Comparison of ENCODE assay signal across 8 cellular contexts in genomic region chr1:153678519-153679336, GRCh38. TPM values are rescaled to one million over a fixed set of nuclear protein-coding genes. Genes with fewer than 3 reads are reported as not detected.
DNase-seq lines count a peak whose midpoint lies in the region; ATAC-seq and TF ChIP-seq lines count a peak whose summit lies in the region.

Gene NPR1 (plus strand): TSS chr1:153678688. CDS start chr1:153679109, 421 bp downstream.

- peak within 1 kb of the TSS; percentile 69 for H2AFZ ChIP-seq in ACC112 (ENCODE audit: low read length, unreplicated experiment)

- H3K4me1 Mint-ChIP-seq in T-helper 17 cell (peaks cover 22% of the 10 kb centered on the region), memory B cell (peaks cover 22% of the 10 kb centered on the region)

- no peak within 1 kb of the TSS for H3K27ac ChIP-seq in ACC112 (ENCODE audit: low read depth, low read length)
- no peak within 1 kb of the TSS for H3K27ac ChIP-seq in thymus (ENCODE audit: low read depth)

- H3K36me3 ChIP-seq in ACC112 (ENCODE audit: insufficient read depth, low read length) (no peaks in the 10 kb centered on the region), thymus (ENCODE audit: control insufficient read depth, insufficient read depth) (no peaks in the 10 kb centered on the region)

- no peaks in the 10 kb centered on the region for H3K79me2 ChIP-seq in ACC112 (ENCODE audit: control insufficient read depth, insufficient read depth, low read length, unreplicated experiment)

- no peak for DNase-seq in T-helper 17 cell
- peak; percentile 58 for DNase-seq in ecto neural progenitor cell (ENCODE audit: low spot score)
- peak; percentile 15 to 36 for DNase-seq in memory B cell (ENCODE audit: low spot score in 2 of 2)
- no peak for DNase-seq in kidney tubule cell (ENCODE audit: low spot score)

- peak within 1 kb of the TSS; percentile 91 for H3K4me3 Mint-ChIP-seq in T-helper 17 cell
- H3K4me3 Mint-ChIP-seq in memory B cell = peak within 1 kb of the TSS; percentile 87

- H3K9me3 ChIP-seq in T-helper 17 cell (ENCODE audit: control insufficient read depth, low read length, poor library complexity, severe bottlenecking) (no peaks in the 10 kb centered on the region), thymus (ENCODE audit: control insufficient read depth) (no peaks in the 10 kb centered on the region)

- H3K4me3 ChIP-seq in ACC112 (ENCODE audit: low read depth, low read length) (peak within 1 kb of the TSS; percentile 73), GM12875 (ENCODE audit: low read depth, low read length) (peak within 1 kb of the TSS; percentile 37), thymus (ENCODE audit: low read length) (peak within 1 kb of the TSS; percentile 50)

- H3K27ac Mint-ChIP-seq in T-helper 17 cell (peak within 1 kb of the TSS; percentile 69), memory B cell (no peak within 1 kb of the TSS)

- peaks cover 12% of the 10 kb centered on the region for H3K36me3 Mint-ChIP-seq in T-helper 17 cell (ENCODE audit: low read depth)
- no peaks in the 10 kb centered on the region for H3K36me3 Mint-ChIP-seq in memory B cell

- no peaks in the 10 kb centered on the region for H3K9me3 Mint-ChIP-seq in memory B cell

- H3K27me3 Mint-ChIP-seq in T-helper 17 cell (peaks cover 52% of the 10 kb centered on the region), memory B cell (peaks cover 33% of the 10 kb centered on the region)

- ATAC-seq in T-helper 17 cell = peak; percentile 48
- ATAC-seq in memory B cell (ENCODE audit: low read depth) = peak; percentile 50
- ATAC-seq in HG03196 (IDR thresholded peaks at IDR 0.05; ENCODE audit: unreplicated experiment) = no peak

- H3K4me1 ChIP-seq in ACC112 (ENCODE audit: control insufficient read depth, insufficient read depth, low read length, unreplicated experiment) (no peaks in the 10 kb centered on the region), thymus (ENCODE audit: control insufficient read depth, insufficient read depth, low read length) (peaks cover 16% of the 10 kb centered on the region)

- 1% methylated on average over 78 of the region's 78 CpGs for WGBS in thymus

- no peak for TF ChIP-seq CTCF in GM12875 (IDR thresholded peaks at IDR 0.05; ENCODE audit: borderline replicate concordance, insufficient read depth, low read depth, low read length)

- H3K27me3 ChIP-seq in ACC112 (ENCODE audit: insufficient read depth, low read length) = peaks cover 38% of the 10 kb centered on the region
- peaks cover 42% of the 10 kb centered on the region for H3K27me3 ChIP-seq in thymus (ENCODE audit: control insufficient read depth, insufficient read depth)

RNA-seq across cellular contexts. Expression of gene NPR1, which starts in this region (rescaled TPM):
- not detected for total RNA-seq in T-helper 17 cell
- polyA plus RNA-seq in thymus = 10.1 TPM

Comparison
In these comparisons a context has a peak if more than half of its experiments do, and no peak if none do; other contexts are left out.
1. Peak in ATAC-seq in T-helper 17 cell; RNA of the gene not detected or under 1 TPM.
2. DNase-seq: peak in ecto neural progenitor cell (single experiment) and memory B cell (2 of 2); none in T-helper 17 cell (0 of 3) and kidney tubule cell (single experiment).
3. Peak in every context shown above with its lines, with median percentiles within 50 percentile points of each other: H3K4me3 ChIP-seq.